Comparison of ENCODE assay signal across 15 cellular contexts in the genomic region with DNA sequence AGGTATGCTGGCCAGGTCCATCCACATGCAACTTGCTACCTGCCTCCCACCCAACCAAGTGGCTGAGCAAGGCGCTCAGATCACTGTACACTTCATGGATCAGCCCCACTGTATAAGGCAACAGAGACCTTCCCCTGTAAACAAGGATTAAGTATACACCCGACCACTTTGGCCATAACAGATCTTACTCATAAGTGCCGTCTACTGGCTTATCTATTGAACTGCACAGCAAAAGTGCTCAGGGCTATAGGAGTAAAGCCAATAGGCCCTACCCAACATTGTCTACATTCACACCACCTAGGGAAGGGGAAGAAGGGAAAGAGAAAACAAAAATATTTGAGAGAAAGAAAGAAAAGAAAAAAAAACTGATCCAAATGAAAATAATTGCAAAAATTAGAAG.
"Had no signal": no experiment of that assay in that cellular context is flagged by ENCODE, and none has a peak within 500 bp of the region (broad histone marks: within the 10 kb centered on the region; RNA-seq: fewer than 3 reads in every experiment).

No MANE protein-coding gene starts in this region.

- H3K27ac Mint-ChIP-seq: activated naive CD4-positive, alpha-beta T cell treated with anti-CD3 and anti-CD28 coated beads, Interleukin-2, amount 50 U/mL, for 24 hours; activated T-helper 2 cell treated with anti-CD3 and anti-CD28 coated beads, Interferon-gamma antibody, Interleukin-2, Interleukin-4, amounts not matched to agents 10 μg/mL and 5 μg/mL and 100 μg/mL, durations not matched to agents 14 hours and 24 hours and 36 hours; naive B cell; stimulated activated naive CD8-positive, alpha-beta T cell treated with anti-CD3 and anti-CD28 coated beads, Interleukin-15, Interleukin-2, amounts not matched to agents 100 ng/mL and 50 ng/mL, for 24 hours had no signal

- H3K4me1 Mint-ChIP-seq: activated naive CD4-positive, alpha-beta T cell treated with anti-CD3 and anti-CD28 coated beads, Interleukin-2, amount 50 U/mL, for 24 hours; naive B cell had no signal

- H3K36me3 ChIP-seq: gastroesophageal sphincter, neutrophil had no signal

- H3K4me3 ChIP-seq: coronary artery, gastroesophageal sphincter had no signal

- H3K4me1 ChIP-seq: gastroesophageal sphincter had no signal

- DNase-seq: activated CD4-positive, alpha-beta T cell treated with anti-CD3 and anti-CD28 coated beads, Interleukin-2, amount 50 U/mL, for 1 hour; activated CD4-positive, CD25-positive, alpha-beta regulatory T cell; activated T-cell treated with anti-CD3 and anti-CD28 coated beads for 4 hours; caudate nucleus; effector CD4-positive, alpha-beta T cell; kidney glomerular epithelial cell; naive B cell; retina; stimulated activated CD4-positive, alpha-beta T cell treated with anti-CD3 and anti-CD28 coated beads, Interleukin-4, amount 100 ng/mL, for 1 hour had no signal

- H3K36me3 Mint-ChIP-seq: activated naive CD4-positive, alpha-beta T cell treated with anti-CD3 and anti-CD28 coated beads, Interleukin-2, amount 50 U/mL, for 24 hours; naive B cell had no signal

- H3K9me3 ChIP-seq: neutrophil had no signal

- H3K27me3 Mint-ChIP-seq: activated naive CD4-positive, alpha-beta T cell treated with anti-CD3 and anti-CD28 coated beads, Interleukin-2, amount 50 U/mL, for 24 hours; naive B cell; stimulated activated naive CD8-positive, alpha-beta T cell treated with anti-CD3 and anti-CD28 coated beads, Interleukin-15, Interleukin-2, amounts not matched to agents 100 ng/mL and 50 ng/mL, for 24 hours had no signal

- H3K27me3 ChIP-seq: gastroesophageal sphincter, neutrophil had no signal

- H3K4me3 Mint-ChIP-seq: activated naive CD4-positive, alpha-beta T cell treated with anti-CD3 and anti-CD28 coated beads, Interleukin-2, amount 50 U/mL, for 24 hours; naive B cell; stimulated activated naive CD8-positive, alpha-beta T cell treated with anti-CD3 and anti-CD28 coated beads, Interleukin-15, Interleukin-2, amounts not matched to agents 100 ng/mL and 50 ng/mL, for 24 hours had no signal

- H3K27ac ChIP-seq: coronary artery, gastroesophageal sphincter, neutrophil had no signal
